17 cellular contexts compared by ENCODE assay signal in the genomic region with DNA sequence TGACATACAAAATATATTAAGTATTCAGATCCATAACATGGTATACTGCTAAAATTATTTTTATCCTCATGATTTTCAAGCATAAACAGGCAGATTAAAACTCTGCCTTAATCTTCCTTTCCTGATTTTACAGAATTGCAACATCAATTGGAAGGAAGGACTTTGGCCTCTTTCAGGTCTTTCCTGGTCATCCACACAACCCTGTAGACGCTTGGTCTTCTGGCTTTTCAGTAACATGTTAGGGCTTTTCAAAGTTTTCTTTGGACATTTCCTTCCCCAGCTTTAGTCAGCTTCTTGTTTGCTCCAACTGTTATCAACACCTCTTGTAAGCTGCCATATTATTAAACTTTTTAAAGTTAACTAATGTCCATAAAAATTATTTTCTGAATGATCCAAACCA.
"Had no signal": no experiment of that assay in that cellular context is flagged by ENCODE, and none has a peak within 500 bp of the region (broad histone marks: within the 10 kb centered on the region; RNA-seq: fewer than 3 reads in every experiment).

No MANE protein-coding gene starts in this region.

- H3K4me3 ChIP-seq: gastrocnemius medialis, heart right ventricle, left lung, pancreas had no signal

- H3K27me3 ChIP-seq: gastrocnemius medialis, heart right ventricle, left lung, pancreas had no signal

- H3K4me1 Mint-ChIP-seq: naive B cell, nephron had no signal

- ATAC-seq: esophagus mucosa, gastrocnemius medialis, left lung, pancreas had no signal

- H3K4me1 ChIP-seq: gastrocnemius medialis, heart right ventricle, left lung, pancreas had no signal

- H3K36me3 ChIP-seq: gastrocnemius medialis, heart right ventricle, left lung, pancreas had no signal

- H3K27me3 Mint-ChIP-seq: naive B cell, progenitor cell of endocrine pancreas had no signal

- H3K27ac Mint-ChIP-seq: naive B cell, nephron, progenitor cell of endocrine pancreas had no signal

- DNase-seq: effector memory CD4-positive, alpha-beta T cell; gastrocnemius medialis; heart right ventricle; hypothalamus; kidney glomerular epithelial cell; left lung; mesendoderm; naive B cell; occipital lobe; pancreas; small intestine; stimulated activated CD4-positive, alpha-beta T cell treated with anti-CD3 and anti-CD28 coated beads, Interleukin-2, amount 100 ng/mL, for 48 hours; stimulated activated naive CD4-positive, alpha-beta T cell treated with Interleukin-2 at 50 U/mL for 16 hours; trophoblast cell had no signal

- H3K4me3 Mint-ChIP-seq: naive B cell, nephron had no signal

- H3K9me3 ChIP-seq: gastrocnemius medialis, heart right ventricle, pancreas had no signal

- H3K27ac ChIP-seq: gastrocnemius medialis, heart right ventricle, left lung, pancreas had no signal

- H3K36me3 Mint-ChIP-seq: naive B cell had no signal
